2 cellular contexts compared by ENCODE assay signal in the genomic region with DNA sequence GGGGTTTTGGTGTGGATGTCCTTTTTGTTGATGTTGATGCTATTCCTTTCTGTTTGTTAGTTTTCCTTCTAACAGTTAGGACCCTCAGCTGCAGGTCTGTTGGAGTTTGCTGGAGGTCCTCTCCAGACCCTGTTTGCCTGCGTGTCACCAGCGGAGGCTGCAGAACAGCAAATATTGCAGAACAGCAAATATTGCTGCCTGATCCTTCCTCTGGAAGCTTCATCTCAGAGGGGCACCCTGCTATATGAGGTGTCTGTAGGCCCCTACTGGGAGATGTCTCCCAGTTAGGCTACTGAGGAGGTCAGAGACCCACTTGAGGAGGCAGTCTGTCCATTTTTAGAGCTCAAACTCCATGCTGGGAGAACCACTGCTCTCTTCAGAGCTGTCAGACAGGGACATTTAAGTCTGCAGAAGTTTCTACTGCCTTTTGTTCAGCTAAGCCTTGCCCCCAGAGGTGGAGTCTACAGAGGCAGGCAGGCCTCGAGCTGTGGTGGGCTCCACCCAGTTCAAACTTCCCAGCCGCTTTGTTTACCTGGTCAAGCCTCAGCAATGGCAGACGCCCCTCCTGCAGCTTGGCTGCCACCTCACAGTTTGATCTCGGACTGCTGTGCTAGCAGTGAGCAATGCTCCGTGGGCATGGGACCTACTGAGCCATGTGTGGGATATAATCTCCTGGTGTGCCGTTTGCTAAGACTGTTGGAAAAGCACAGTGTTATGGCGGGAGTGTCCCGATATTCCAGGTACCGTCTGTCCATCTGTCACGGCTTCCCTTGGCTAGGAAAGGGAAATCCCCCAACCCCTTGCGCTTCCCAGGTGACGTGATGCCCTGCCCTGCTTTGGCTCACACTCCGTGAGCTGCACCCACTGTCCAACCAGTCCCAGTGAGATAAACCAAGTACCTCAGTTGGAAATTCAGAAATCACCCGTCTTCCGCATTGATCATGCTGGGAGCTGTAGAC. TPM values are rescaled to one million over a fixed set of nuclear protein-coding genes. Genes with fewer than 3 reads are reported as not detected.
"Had no signal": no experiment of that assay in that cellular context is flagged by ENCODE, and none has a peak within 500 bp of the region (broad histone marks: within the 10 kb centered on the region; RNA-seq: fewer than 3 reads in every experiment).

No MANE protein-coding gene starts in this region.

RNA-seq across cellular contexts. Expression of gene CRYM, which starts 56.4 kb away (rescaled TPM):
- total RNA-seq: thoracic aorta, tibial nerve had no signal
